11 cellular contexts compared by ENCODE assay signal in the genomic region with DNA sequence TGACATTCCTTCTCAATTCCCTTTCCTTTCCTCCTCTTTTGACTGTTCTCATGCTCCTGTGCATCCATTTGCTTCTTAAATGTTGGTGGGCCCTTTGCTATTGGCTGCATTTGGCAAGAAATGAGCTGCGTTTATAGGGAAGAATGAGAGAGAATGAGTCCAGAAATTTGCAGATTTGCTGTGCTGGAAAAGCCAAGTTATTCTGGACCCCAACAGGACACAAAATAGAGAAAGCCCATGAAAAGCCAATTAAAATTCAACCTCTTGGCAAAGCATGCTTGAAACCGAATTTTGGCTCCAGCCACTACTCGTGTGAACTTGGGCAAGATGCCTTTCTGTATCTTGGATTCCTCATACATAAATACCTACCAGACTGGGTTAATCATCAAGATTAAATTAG. TPM values are rescaled to one million over a fixed set of nuclear protein-coding genes. Genes with fewer than 3 reads are reported as not detected.
DNase-seq lines count a peak whose midpoint lies in the region; ATAC-seq and TF ChIP-seq lines count a peak whose summit lies in the region.
"Had no signal": no experiment of that assay in that cellular context is flagged by ENCODE, and none has a peak within 500 bp of the region (broad histone marks: within the 10 kb centered on the region; RNA-seq: fewer than 3 reads in every experiment).

No MANE protein-coding gene starts in this region.

- DNase-seq in CD4-positive, alpha-beta memory T cell: no peak
- DNase-seq in LNCaP clone FGC (ENCODE audit: low read depth) (no peak), MCF 10A (ENCODE audit: unreplicated experiment) (no peak), NCI-H1436 (lab: John Stamatoyannopoulos, UW) (no peak)
- no peak for DNase-seq in naive thymus-derived CD4-positive, alpha-beta T cell
- no peak for DNase-seq in stimulated activated naive CD4-positive, alpha-beta T cell treated with Interleukin-2 at 50 U/mL for 16 hours (lab: John Stamatoyannopoulos, UW)
- DNase-seq in effector memory CD4-positive, alpha-beta T cell: no peak
- DNase-seq: NCI-H1048, T-helper 9 cell had no signal

- peaks cover 3 to 11% of the 10 kb centered on the region in 2 donors for H3K36me3 Mint-ChIP-seq in CD4-positive, alpha-beta memory T cell
- peaks cover 11% of the 10 kb centered on the region for H3K36me3 Mint-ChIP-seq in MCF 10A (ENCODE audit: insufficient read depth, unreplicated experiment)
- H3K36me3 Mint-ChIP-seq in naive thymus-derived CD4-positive, alpha-beta T cell: peaks cover 0 to 19% (median 3%) of the 10 kb centered on the region in 5 donors

- peaks cover 0 to 7% (median 0%) of the 10 kb centered on the region in 8 donors for H3K9me3 Mint-ChIP-seq in CD4-positive, alpha-beta memory T cell
- H3K9me3 Mint-ChIP-seq in MCF 10A (ENCODE audit: unreplicated experiment): no peaks in the 10 kb centered on the region
- H3K9me3 Mint-ChIP-seq in naive thymus-derived CD4-positive, alpha-beta T cell: peaks cover 0 to 5% (median 0%) of the 10 kb centered on the region in 11 donors

- no peaks in the 10 kb centered on the region for H3K9me3 ChIP-seq in CD4-positive, alpha-beta memory T cell (ENCODE audit: control insufficient read depth in 1 of 2, low read length in 2 of 2)
- H3K9me3 ChIP-seq in naive thymus-derived CD4-positive, alpha-beta T cell (ENCODE audit: control insufficient read depth in 2 of 3, low read length in 3 of 3): no peaks in the 10 kb centered on the region
- no peaks in the 10 kb centered on the region for H3K9me3 ChIP-seq in effector memory CD4-positive, alpha-beta T cell (ENCODE audit: control insufficient read depth, low read length)

- no peak for ATAC-seq in naive thymus-derived CD4-positive, alpha-beta T cell
- no peak for ATAC-seq in HG02840 (IDR thresholded peaks at IDR 0.05; ENCODE audit: low FRiP score, unreplicated experiment)

- intact Hi-C loops in CD4-positive, alpha-beta memory T cell (cut with micrococcal nuclease): no loop called here
- intact Hi-C loops in MCF 10A (cut with micrococcal nuclease): no loop called here
- intact Hi-C loops in naive thymus-derived CD4-positive, alpha-beta T cell (cut with micrococcal nuclease): no loop called here

- peaks cover 21 to 54% (median 37%) of the 10 kb centered on the region in 4 donors for H3K4me1 Mint-ChIP-seq in CD4-positive, alpha-beta memory T cell
- peaks cover 15% of the 10 kb centered on the region for H3K4me1 Mint-ChIP-seq in MCF 10A (ENCODE audit: insufficient read depth, unreplicated experiment)
- H3K4me1 Mint-ChIP-seq in naive thymus-derived CD4-positive, alpha-beta T cell: peaks cover 24 to 51% (median 37%) of the 10 kb centered on the region in 7 donors

- H3K4me3 Mint-ChIP-seq in CD4-positive, alpha-beta memory T cell: peak overlapping the region; percentile 83 to 95 (median 91)
- H3K4me3 Mint-ChIP-seq in MCF 10A (ENCODE audit: unreplicated experiment): peak overlapping the region; percentile 82
- H3K4me3 Mint-ChIP-seq in naive thymus-derived CD4-positive, alpha-beta T cell: peak overlapping the region; percentile 85 to 98 (median 88)

- TF ChIP-seq CTCF in LNCaP clone FGC (IDR thresholded peaks at IDR 0.05; ENCODE audit: control insufficient read depth, extremely low read depth, insufficient read depth) (no peak), MCF 10A (IDR thresholded peaks at IDR 0.05; ENCODE audit: unreplicated experiment) (no peak)

- H3K27ac Mint-ChIP-seq in CD4-positive, alpha-beta memory T cell: peak overlapping the region in 4 of 7 donors; percentile 10 to 93 (median 81)
- H3K27ac Mint-ChIP-seq in MCF 10A (ENCODE audit: low read depth, unreplicated experiment): no peak overlapping the region
- peak overlapping the region in 8 of 9 donors; percentile 34 to 93 (median 86) for H3K27ac Mint-ChIP-seq in naive thymus-derived CD4-positive, alpha-beta T cell

- peaks cover 34% of the 10 kb centered on the region for H3K4me1 ChIP-seq in CD4-positive, alpha-beta memory T cell (ENCODE audit: insufficient read depth, low read length)
- peaks cover 5 to 12% of the 10 kb centered on the region in 2 donors for H3K4me1 ChIP-seq in naive thymus-derived CD4-positive, alpha-beta T cell (ENCODE audit: control insufficient read depth in 2 of 2, insufficient read depth in 2 of 2, low read length in 2 of 2)
- H3K4me1 ChIP-seq in effector memory CD4-positive, alpha-beta T cell (ENCODE audit: control insufficient read depth, insufficient read depth, low read length, poor library complexity, severe bottlenecking): peaks cover 8% of the 10 kb centered on the region

- TSS peak; percentile 79 for BruUV-seq in MCF 10A (replicated peaks; lab: Mats Ljungman, UMichigan)

- no peak overlapping the region for H3K4me3 ChIP-seq in CD4-positive, alpha-beta memory T cell (ENCODE audit: low read length in 2 of 2)
- H3K4me3 ChIP-seq in LNCaP clone FGC (ENCODE audit: low read depth, low read length): peak overlapping the region; percentile 93
- no peak overlapping the region for H3K4me3 ChIP-seq in naive thymus-derived CD4-positive, alpha-beta T cell (ENCODE audit: low read length)
- H3K4me3 ChIP-seq in effector memory CD4-positive, alpha-beta T cell (ENCODE audit: insufficient read depth, low read depth, low read length, poor library complexity, severe bottlenecking): no peak overlapping the region

- H3K27me3 ChIP-seq in CD4-positive, alpha-beta memory T cell (ENCODE audit: insufficient read depth, low read length): no peaks in the 10 kb centered on the region
- peaks cover 0 to 3% of the 10 kb centered on the region in 2 donors for H3K27me3 ChIP-seq in naive thymus-derived CD4-positive, alpha-beta T cell (ENCODE audit: control insufficient read depth in 2 of 2, insufficient read depth in 2 of 2, low read length in 2 of 2)
- no peaks in the 10 kb centered on the region for H3K27me3 ChIP-seq in effector memory CD4-positive, alpha-beta T cell (replicated peaks; ENCODE audit: control insufficient read depth, insufficient read depth, low read length, poor library complexity, severe bottlenecking)

- H3K27me3 Mint-ChIP-seq in CD4-positive, alpha-beta memory T cell: peaks cover 12 to 14% of the 10 kb centered on the region in 2 donors
- no peaks in the 10 kb centered on the region for H3K27me3 Mint-ChIP-seq in MCF 10A (ENCODE audit: insufficient read depth, unreplicated experiment)
- H3K27me3 Mint-ChIP-seq in naive thymus-derived CD4-positive, alpha-beta T cell: peaks cover 5 to 21% (median 17%) of the 10 kb centered on the region in 5 donors

- CTCF ChIA-PET in CD4-positive, alpha-beta memory T cell (lab: Charles Lee; ENCODE audit: partially characterized antibody): no interaction called here
- CTCF ChIA-PET in MCF 10A (lab: Yijun Ruan, JAX): interaction anchor here (0.6 to 0.8 kb wide), 2 partner anchors 14 to 91 kb away, joined by 3 read pairs; no protein-coding TSS in a partner anchor
- CTCF ChIA-PET in naive thymus-derived CD4-positive, alpha-beta T cell (lab: Charles Lee): no interaction called here

- POLR2A ChIA-PET in CD4-positive, alpha-beta memory T cell (lab: Charles Lee; ENCODE audit: partially characterized antibody): interaction anchor here (0.6 to 1.6 kb wide), 3 partner anchors 92 to 175 kb away, joined by 3 to 6 read pairs (median 3); partner anchors contain the start of gene UBE2F
- POLR2A ChIA-PET in MCF 10A (lab: Yijun Ruan, JAX): interaction anchor here (0.6 to 2.8 kb wide), 6 partner anchors 9 to 201 kb away, joined by 3 to 13 read pairs (median 9); no protein-coding TSS in a partner anchor
- POLR2A ChIA-PET in naive thymus-derived CD4-positive, alpha-beta T cell (lab: Charles Lee): interaction anchor here (0.7 to 1.8 kb wide), 3 partner anchors 17 to 196 kb away, joined by 3 to 4 read pairs (median 3); no protein-coding TSS in a partner anchor

- H3K27ac ChIP-seq in CD4-positive, alpha-beta memory T cell (ENCODE audit: low read depth, low read length): no peak overlapping the region
- no peak overlapping the region for H3K27ac ChIP-seq in naive thymus-derived CD4-positive, alpha-beta T cell (ENCODE audit: low read depth, low read length)
- H3K27ac ChIP-seq in effector memory CD4-positive, alpha-beta T cell (ENCODE audit: insufficient read depth, low read length, poor library complexity, severe bottlenecking): no peak overlapping the region

- H3K36me3 ChIP-seq in CD4-positive, alpha-beta memory T cell (ENCODE audit: insufficient read depth, low read length): no peaks in the 10 kb centered on the region
- peaks cover 0 to 4% (median 0%) of the 10 kb centered on the region in 3 experiments for H3K36me3 ChIP-seq in naive thymus-derived CD4-positive, alpha-beta T cell (ENCODE audit: control insufficient read depth in 2 of 3, insufficient read depth in 3 of 3, low read length in 3 of 3)
- no peaks in the 10 kb centered on the region for H3K36me3 ChIP-seq in effector memory CD4-positive, alpha-beta T cell (ENCODE audit: control insufficient read depth, insufficient read depth, low read length)

RNA-seq across cellular contexts. Expression of gene SCLY, which starts 1.3 kb away (rescaled TPM):
- 10 to 100 TPM; 35.9 to 37.9 TPM for total RNA-seq in CD4-positive, alpha-beta memory T cell
- 10 to 100 TPM; 17.7 to 18.9 TPM for polyA plus RNA-seq in CD4-positive, alpha-beta memory T cell
- 40.1 and 40.4 TPM in 2 replicates for total RNA-seq in MCF 10A (2022)
- 10 to 100 TPM; 16.1 to 47.3 (median 29.1) TPM for total RNA-seq in naive thymus-derived CD4-positive, alpha-beta T cell
- polyA plus RNA-seq in naive thymus-derived CD4-positive, alpha-beta T cell: 10 to 100 TPM; 12.2 to 14.1 TPM

RNA-seq across cellular contexts. Expression of gene ESPNL, which starts 40.6 kb away (rescaled TPM):
- total RNA-seq in CD4-positive, alpha-beta memory T cell: under 1 TPM; 0.28 to 0.41 TPM
- not detected for polyA plus RNA-seq in CD4-positive, alpha-beta memory T cell
- total RNA-seq in MCF 10A (2022): not detected in 2 replicates
- under 1 TPM in 4 of 5 experiments, not detected in 1; 0.07 to 0.35 (median 0.31) TPM for total RNA-seq in naive thymus-derived CD4-positive, alpha-beta T cell
- not detected for polyA plus RNA-seq in naive thymus-derived CD4-positive, alpha-beta T cell
- total RNA-seq: H4 had no signal
